Comparison of ENCODE assay signal across 22 cellular contexts in the genomic region with DNA sequence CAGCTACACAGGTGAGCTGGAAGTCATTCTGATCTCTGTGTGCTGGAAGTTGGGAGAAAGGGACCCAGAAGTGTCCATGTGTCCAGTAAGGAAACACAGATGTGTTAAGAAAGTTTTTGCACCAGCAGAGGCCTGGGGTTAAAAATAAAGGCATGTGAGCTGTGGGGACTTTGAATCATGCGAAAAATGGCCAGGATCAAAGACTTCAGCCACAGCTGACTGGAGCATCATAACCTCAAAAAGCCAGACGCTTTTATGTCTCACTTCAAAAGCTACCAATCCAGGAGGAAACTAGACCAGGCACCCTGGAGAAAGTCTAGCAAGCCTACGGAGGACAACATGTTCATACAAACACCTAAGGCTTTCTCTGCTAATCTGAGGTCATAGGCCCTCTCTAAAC.
"Had no signal": no experiment of that assay in that cellular context is flagged by ENCODE, and none has a peak within 500 bp of the region (broad histone marks: within the 10 kb centered on the region; RNA-seq: fewer than 3 reads in every experiment).

No MANE protein-coding gene starts in this region.

- ATAC-seq: effector memory CD8-positive, alpha-beta T cell; foreskin keratinocyte; gastroesophageal sphincter; heart left ventricle; left colon; left lobe of liver; left ventricle myocardium superior; lower lobe of right lung; mucosa of descending colon had no signal

- FAIRE-seq: endometrium, kidney had no signal

- H3K4me2 ChIP-seq: hepatocyte had no signal

- H3K9me3 ChIP-seq: colonic mucosa, esophagus muscularis mucosa, gastroesophageal sphincter, heart left ventricle, lower lobe of right lung, mucosa of descending colon had no signal

- H3K27ac ChIP-seq: colonic mucosa, esophagus muscularis mucosa, foreskin keratinocyte, gastroesophageal sphincter, heart left ventricle, hepatocyte, lower lobe of right lung had no signal

- H3K27me3 ChIP-seq: colonic mucosa, esophagus muscularis mucosa, foreskin keratinocyte, gastroesophageal sphincter, heart left ventricle, hepatocyte had no signal

- H2AFZ ChIP-seq: hepatocyte had no signal

- H3K4me3 ChIP-seq: colonic mucosa, esophagus muscularis mucosa, gastroesophageal sphincter, heart left ventricle, hepatocyte, lower lobe of right lung, mucosa of descending colon had no signal

- H3K4me1 ChIP-seq: colonic mucosa, esophagus muscularis mucosa, foreskin keratinocyte, gastroesophageal sphincter, heart left ventricle, lower lobe of right lung had no signal

- H3K36me3 ChIP-seq: colonic mucosa, esophagus muscularis mucosa, gastroesophageal sphincter, heart left ventricle, lower lobe of right lung had no signal

- H3K79me2 ChIP-seq: hepatocyte had no signal

- DNase-seq: colonic mucosa; cortex of kidney; effector CD8-positive, alpha-beta T cell; effector memory CD8-positive, alpha-beta T cell; endodermal cell; foreskin keratinocyte; heart left ventricle; hypothalamus; immature natural killer cell; islet precursor cell; kidney; kidney glomerular epithelial cell; left colon; left ventricle myocardium superior; lower lobe of right lung; mesenchymal stem cell; mucosa of descending colon had no signal
